ENCODE assay signal across 8 cellular contexts in genomic region chr2:231297108-231297908, GRCh38.
DNase-seq lines count a peak whose midpoint lies in the region; ATAC-seq, FAIRE-seq and TF ChIP-seq lines count a peak whose summit lies in the region.

No MANE protein-coding gene starts in this region.

- no peaks in the 10 kb centered on the region for H3K27me3 Mint-ChIP-seq in activated T-cell treated with anti-CD3 and anti-CD28 coated beads, Interleukin-2, amount 50 U/mL, for 24 hours

- no peaks in the 10 kb centered on the region for H3K9me3 Mint-ChIP-seq in activated T-cell treated with anti-CD3 and anti-CD28 coated beads, Interleukin-2, amount 50 U/mL, for 24 hours

- peak; percentile 42 for ATAC-seq in GM19438 (IDR thresholded peaks at IDR 0.05; ENCODE audit: low read depth, unreplicated experiment)

- TF ChIP-seq CTCF in epithelial cell of esophagus (IDR thresholded peaks at IDR 0.05; ENCODE audit: insufficient read depth, low read depth, low read length, missing control alignments) = peak; percentile 82

- no peak for FAIRE-seq in urothelium cell line (lab: Jason Lieb, UNC)

- no peaks in the 10 kb centered on the region for H3K36me3 Mint-ChIP-seq in activated T-cell treated with anti-CD3 and anti-CD28 coated beads, Interleukin-2, amount 50 U/mL, for 24 hours (ENCODE audit: low read depth)

- H3K4me1 Mint-ChIP-seq in activated T-cell treated with anti-CD3 and anti-CD28 coated beads, Interleukin-2, amount 50 U/mL, for 24 hours (ENCODE audit: low read depth) = no peaks in the 10 kb centered on the region

- peak; percentile 29 for DNase-seq in DMS114 treated with DMSO at 0.1 percent for 48 hours (lab: John Stamatoyannopoulos, UW; ENCODE audit: unreplicated experiment)
- DNase-seq in HuH-7.5 (ENCODE audit: low spot score) = peak; percentile 82
- DNase-seq in SKM-1 (lab: John Stamatoyannopoulos, UW; ENCODE audit: unreplicated experiment) = peak; percentile 44
- DNase-seq in epithelial cell of esophagus (ENCODE audit: low read depth) = peak; percentile 58
- DNase-seq in middle frontal gyrus (ENCODE audit: extremely low spot score, low spot score) = peak; percentile 59
- DNase-seq in urothelium cell line (ENCODE audit: low spot score) = peak; percentile 80
- DNase-seq in activated T-cell treated with anti-CD3 and anti-CD28 coated beads, Interleukin-2, amount 50 U/mL, for 24 hours = no peak

- H3K4me3 Mint-ChIP-seq in activated T-cell treated with anti-CD3 and anti-CD28 coated beads, Interleukin-2, amount 50 U/mL, for 24 hours = no peak overlapping the region

- H3K4me3 ChIP-seq in epithelial cell of esophagus (ENCODE audit: low read length) = no peak overlapping the region

- H3K27ac Mint-ChIP-seq in activated T-cell treated with anti-CD3 and anti-CD28 coated beads, Interleukin-2, amount 50 U/mL, for 24 hours = no peak overlapping the region
